5 cellular contexts compared by ENCODE assay signal in the genomic region with DNA sequence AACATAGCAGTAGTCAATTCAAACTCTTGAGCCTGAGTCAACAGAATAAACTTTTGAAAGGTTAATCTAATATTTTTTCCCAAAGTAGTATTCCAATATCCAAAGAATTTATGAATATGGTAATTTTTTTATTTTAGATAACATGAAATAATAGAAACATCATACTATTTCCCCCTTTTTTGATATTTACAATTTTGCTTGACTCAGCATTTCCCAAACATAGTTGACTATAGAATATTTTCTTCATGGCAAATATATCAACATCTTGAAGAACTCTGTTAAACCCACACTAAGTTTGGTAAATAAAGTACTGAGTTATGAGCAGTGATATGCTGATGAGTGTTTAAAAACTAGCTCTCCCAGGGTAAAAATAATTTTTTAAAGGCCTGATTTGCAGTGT.
"Had no signal": no experiment of that assay in that cellular context is flagged by ENCODE, and none has a peak within 500 bp of the region (broad histone marks: within the 10 kb centered on the region; RNA-seq: fewer than 3 reads in every experiment).

No MANE protein-coding gene starts in this region.

- H3K4me2 ChIP-seq: KMS-11 had no signal

- H3K27ac ChIP-seq: HL-60, KMS-11 had no signal

- FAIRE-seq: HTR-8/SVneo had no signal

- H3K9ac ChIP-seq: KMS-11 had no signal

- DNase-seq: KBM-7, KG1 had no signal
